In genomic region chr2:236112466-236112865, GRCh38 we compare ENCODE assay signal across 26 cellular contexts. TPM values are rescaled to one million over a fixed set of nuclear protein-coding genes. Genes with fewer than 3 reads are reported as not detected.
DNase-seq lines count a peak whose midpoint lies in the region; ATAC-seq, FAIRE-seq and TF ChIP-seq lines count a peak whose summit lies in the region.
"Had no signal": no experiment of that assay in that cellular context is flagged by ENCODE, and none has a peak within 500 bp of the region (broad histone marks: within the 10 kb centered on the region; RNA-seq: fewer than 3 reads in every experiment).

No MANE protein-coding gene starts in this region.

- H3K4me3 ChIP-seq in kidney (ENCODE audit: low read length in 2 of 2) (no peak overlapping the region), neuronal stem cell (ENCODE audit: low read length in 2 of 2) (no peak overlapping the region), upper lobe of right lung (no peak overlapping the region)
- H3K4me3 ChIP-seq: A549; BLaER1 treated with 17β-estradiol and CSF1 and Interleukin-3, amounts not matched to agents 10 nM and 100 nM had no signal

- no peak for TF ChIP-seq CTCF in H9 (conservative IDR thresholded peaks at IDR 0.05)
- TF ChIP-seq CTCF in kidney (IDR thresholded peaks at IDR 0.05; ENCODE audit: borderline replicate concordance, extremely low read depth, insufficient read depth), result no peak
- no peak for TF ChIP-seq CTCF in upper lobe of right lung (IDR thresholded peaks at IDR 0.05)

- H3K27ac ChIP-seq in H9 (ENCODE audit: insufficient read length, low read depth, low read length), result no peak overlapping the region
- H3K27ac ChIP-seq in kidney (ENCODE audit: low read depth in 2 of 2, low read length in 2 of 2), result no peak overlapping the region
- no peak overlapping the region for H3K27ac ChIP-seq in neuronal stem cell (replicated peaks; ENCODE audit: low read length)
- H3K27ac ChIP-seq in upper lobe of right lung, result no peak overlapping the region
- H3K27ac ChIP-seq: A549; BLaER1 treated with 17β-estradiol and CSF1 and Interleukin-3, amounts not matched to agents 10 nM and 100 nM had no signal

- WGBS in H9 (ENCODE audit: extremely low coverage, insufficient read length, low lambda C conversion rate), result no CpG with 5 or more reads among the region's 14 CpGs
- WGBS in neuronal stem cell (ENCODE audit: extremely low coverage in 2 of 2, insufficient read length in 2 of 2, insufficient replicate concordance in 1 of 2), 2 donors, result no CpG with 5 or more reads among the region's 14 CpGs

- H3K9me3 Mint-ChIP-seq in H9, result no peaks in the 10 kb centered on the region; a peak in 1 of 5 replicates
- H3K9me3 Mint-ChIP-seq: CD4-positive, alpha-beta T cell had no signal

- no peak overlapping the region for H2BK20ac ChIP-seq in H9 (ENCODE audit: low read depth, low read length, poor library complexity, severe bottlenecking)

- peaks cover 0 to 3% (median 0%) of the 10 kb centered on the region in 3 experiments; a peak in 3 of 7 replicates for H3K36me3 Mint-ChIP-seq in H9 (ENCODE audit: insufficient read depth in 1 of 3, low read depth in 3 of 3)
- H3K36me3 Mint-ChIP-seq: CD14-positive monocyte; CD8-positive, alpha-beta memory T cell had no signal

- DNase-seq in H9 (no peak), kidney (peak; percentile 45), neuronal stem cell (ENCODE audit: low spot score) (no peak), upper lobe of right lung (peak; percentile 31), putamen (ENCODE audit: low spot score) (no peak)
- no peak for DNase-seq in stimulated activated CD4-positive, alpha-beta T cell treated with anti-CD3 and anti-CD28 coated beads, Interleukin-2, amount 100 ng/mL, for 48 hours
- DNase-seq: 8988T; ACHN; AML-193; BE2C; CD4-positive, alpha-beta T cell; CD8-positive, alpha-beta memory T cell; DMS 273 treated with DMSO at 0.1 percent for 48 hours; DMS79; EL; GDM1; GOT3; HCEC 1CT had no signal

- no peak overlapping the region for H3K56ac ChIP-seq in H9 (ENCODE audit: insufficient read length, low read depth, low read length)

- intact Hi-C loops in kidney (cut with DNase I), result no loop called here
- intact Hi-C loops in upper lobe of right lung (cut with DNase I), result no loop called here

- H3K4me2 ChIP-seq in H9 (ENCODE audit: insufficient read depth, insufficient read length, low read length) (no peak overlapping the region), neuronal stem cell (ENCODE audit: insufficient read depth, low read length, poor library complexity, severe bottlenecking) (no peak overlapping the region)
- H3K4me2 ChIP-seq: A549; BLaER1 treated with 17β-estradiol and CSF1 and Interleukin-3, amounts not matched to agents 10 nM and 100 nM had no signal

- H3K79me1 ChIP-seq in H9 (ENCODE audit: insufficient read depth, low read depth, low read length, poor library complexity, severe bottlenecking), result no peaks in the 10 kb centered on the region
- no peaks in the 10 kb centered on the region for H3K79me1 ChIP-seq in neuronal stem cell (ENCODE audit: low read depth, low read length)

- no peak overlapping the region for H4K5ac ChIP-seq in H9 (ENCODE audit: insufficient read length, low read depth, low read length)

- H3K36me3 ChIP-seq in kidney (ENCODE audit: control insufficient read depth in 1 of 2, insufficient read depth in 2 of 2, low read length in 2 of 2) (no peaks in the 10 kb centered on the region), neuronal stem cell (replicated peaks in 1 of 2; ENCODE audit: control insufficient read depth in 2 of 2, insufficient read depth in 2 of 2, low read length in 2 of 2) (no peaks in the 10 kb centered on the region), upper lobe of right lung (no peaks in the 10 kb centered on the region)
- H3K36me3 ChIP-seq: BE2C had no signal

- H2BK120ac ChIP-seq in H9 (ENCODE audit: low read depth, low read length, poor library complexity, severe bottlenecking), result no peak overlapping the region
- no peak overlapping the region for H2BK120ac ChIP-seq in neuronal stem cell (ENCODE audit: low read depth, low read length)

- no peaks in the 10 kb centered on the region for H3K23me2 ChIP-seq in H9 (ENCODE audit: insufficient read length, low read depth, low read length, poor library complexity, severe bottlenecking)

- H3K27me3 ChIP-seq in H9 (ENCODE audit: insufficient read depth, low read length) (no peaks in the 10 kb centered on the region), neuronal stem cell (ENCODE audit: control insufficient read depth in 3 of 3, insufficient read depth in 3 of 3, low read depth in 1 of 3, low read length in 3 of 3) (peaks cover 0 to 7% (median 0%) of the 10 kb centered on the region in 3 experiments), upper lobe of right lung (no peaks in the 10 kb centered on the region)
- H3K27me3 ChIP-seq: BE2C; BLaER1 treated with 17β-estradiol and CSF1 and Interleukin-3, amounts not matched to agents 10 nM and 100 nM had no signal

- H4K20me1 ChIP-seq in H9 (ENCODE audit: control insufficient read depth, insufficient read depth, insufficient read length), result no peaks in the 10 kb centered on the region

- H3K9ac ChIP-seq in H9 (ENCODE audit: extremely low read depth, insufficient read length, low read length) (no peak overlapping the region), kidney (ENCODE audit: low read length in 2 of 2) (no peak overlapping the region), neuronal stem cell (ENCODE audit: low read depth, low read length, poor library complexity) (no peak overlapping the region)
- H3K9ac ChIP-seq: BLaER1 treated with 17β-estradiol and CSF1 and Interleukin-3, amounts not matched to agents 10 nM and 100 nM had no signal

- H4K8ac ChIP-seq in H9 (replicated peaks; ENCODE audit: insufficient read length, low read depth, low read length) (no peak overlapping the region), neuronal stem cell (ENCODE audit: low read depth, low read length) (no peak overlapping the region)

- no peak overlapping the region for H2BK12ac ChIP-seq in H9 (ENCODE audit: insufficient read length, low read depth, low read length)
- no peak overlapping the region for H2BK12ac ChIP-seq in neuronal stem cell (ENCODE audit: low read length)

- H2BK5ac ChIP-seq in H9 (ENCODE audit: insufficient read length, low read length) (no peak overlapping the region), neuronal stem cell (ENCODE audit: low read length) (no peak overlapping the region)

- no peak overlapping the region for H3K27ac Mint-ChIP-seq in H9
- H3K27ac Mint-ChIP-seq: CD14-positive monocyte; CD4-positive, alpha-beta T cell had no signal

- H3T11ph ChIP-seq in H9 (ENCODE audit: low read length), result no peak overlapping the region

- H4K91ac ChIP-seq in H9 (ENCODE audit: insufficient read length, low read depth, low read length) (no peak overlapping the region), neuronal stem cell (ENCODE audit: low read depth, low read length, poor library complexity) (no peak overlapping the region)

- FAIRE-seq in kidney (lab: Jason Lieb, UNC), result no peak
- FAIRE-seq: A549, D721Med, GM12891, GM18507, H54 had no signal

- H3K4me1 ChIP-seq in H9 (ENCODE audit: insufficient read depth, low read length) (peaks cover 3% of the 10 kb centered on the region; the same call in 1 of the 2 replicates), kidney (ENCODE audit: control insufficient read depth in 1 of 2, insufficient read depth in 1 of 2, low read depth in 1 of 2, low read length in 2 of 2) (no peaks in the 10 kb centered on the region), neuronal stem cell (ENCODE audit: control insufficient read depth in 2 of 2, insufficient read depth in 1 of 2, low read depth in 1 of 2, low read length in 2 of 2) (peaks cover 7 to 23% of the 10 kb centered on the region in 2 donors), upper lobe of right lung (peaks cover 4% of the 10 kb centered on the region)
- H3K4me1 ChIP-seq: A549, BE2C had no signal

- H3K9me3 ChIP-seq in H9 (ENCODE audit: control insufficient read depth, low read depth, low read length), result no peaks in the 10 kb centered on the region
- no peaks in the 10 kb centered on the region for H3K9me3 ChIP-seq in kidney (ENCODE audit: control insufficient read depth in 1 of 2, low read length in 2 of 2)
- no peaks in the 10 kb centered on the region for H3K9me3 ChIP-seq in neuronal stem cell (replicated peaks in 1 of 2; ENCODE audit: control insufficient read depth in 2 of 2, insufficient read depth in 1 of 2, low read depth in 1 of 2, low read length in 2 of 2)
- no peaks in the 10 kb centered on the region for H3K9me3 ChIP-seq in upper lobe of right lung
- H3K9me3 ChIP-seq: A549; BE2C; BLaER1 treated with 17β-estradiol and CSF1 and Interleukin-3, amounts not matched to agents 10 nM and 100 nM had no signal

- peaks cover 19 to 21% of the 10 kb centered on the region in 2 experiments for H3K4me1 Mint-ChIP-seq in H9
- H3K4me1 Mint-ChIP-seq: CD14-positive monocyte; CD8-positive, alpha-beta memory T cell had no signal

- H3K23ac ChIP-seq in H9 (ENCODE audit: insufficient read length, low read depth, low read length) (no peak overlapping the region), neuronal stem cell (ENCODE audit: low read depth, low read length, poor library complexity) (peak overlapping the region; percentile 17)

- ATAC-seq in upper lobe of right lung (no peak), HG03442 (IDR thresholded peaks at IDR 0.05; ENCODE audit: unreplicated experiment) (no peak)
- ATAC-seq: A549 had no signal

- H3K79me2 ChIP-seq in H9 (ENCODE audit: insufficient read depth, low read length), result no peaks in the 10 kb centered on the region

- H3K18ac ChIP-seq in H9 (ENCODE audit: insufficient read length, low read depth, low read length), result no peak overlapping the region
- no peak overlapping the region for H3K18ac ChIP-seq in neuronal stem cell (ENCODE audit: low read length)

- H2AK5ac ChIP-seq in H9 (ENCODE audit: insufficient read length, low read length) (no peak overlapping the region), neuronal stem cell (ENCODE audit: low read depth, low read length) (no peak overlapping the region)

- H3K14ac ChIP-seq in H9 (ENCODE audit: insufficient read depth, low read length) (no peak overlapping the region), neuronal stem cell (ENCODE audit: low read length) (no peak overlapping the region)

- H3K4ac ChIP-seq in H9 (ENCODE audit: low read depth, low read length) (no peak overlapping the region), neuronal stem cell (ENCODE audit: low read length) (no peak overlapping the region)

- H3K4me3 Mint-ChIP-seq in H9, result no peak overlapping the region
- H3K4me3 Mint-ChIP-seq: CD14-positive monocyte; CD4-positive, alpha-beta T cell; CD8-positive, alpha-beta memory T cell had no signal

- H3K27me3 Mint-ChIP-seq in H9 (ENCODE audit: low read depth), result peaks cover 38% of the 10 kb centered on the region

- H2BK15ac ChIP-seq in H9 (ENCODE audit: low read depth, low read length) (peak overlapping the region; percentile 45; the same call in 1 of the 2 replicates), neuronal stem cell (ENCODE audit: low read length) (no peak overlapping the region)

- H2AFZ ChIP-seq in H9 (ENCODE audit: low read length), result no peak overlapping the region
- H2AFZ ChIP-seq in neuronal stem cell (ENCODE audit: low read length), result no peak overlapping the region

RNA-seq across cellular contexts. Expression of gene GBX2, which starts 55.7 kb away (rescaled TPM):
- total RNA-seq in H9 (2021) (0.31 and 0.46 TPM in 2 replicates), kidney (not detected), upper lobe of right lung (not detected)
- not detected for polyA plus RNA-seq in kidney (ENCODE audit: insufficient read depth, low read depth, low replicate concordance)
- polyA plus RNA-seq in neuronal stem cell (2013, experiment 1 of 2), result 0.24 TPM
- polyA plus RNA-seq in neuronal stem cell (2013, experiment 2 of 2), result 0.37 TPM
- total RNA-seq: CD4-positive, alpha-beta T cell; CD8-positive, alpha-beta memory T cell had no signal
- polyA plus RNA-seq: CD14-positive monocyte; CD8-positive, alpha-beta memory T cell had no signal

Comparison
In these comparisons a context has a peak if more than half of its experiments do, and no peak if none do; other contexts are left out.
1. DNase-seq: peak in kidney (single experiment) and upper lobe of right lung (single experiment); none in H9 (single experiment), neuronal stem cell (single experiment), stimulated activated CD4-positive, alpha-beta T cell treated with anti-CD3 and anti-CD28 coated beads, Interleukin-2, amount 100 ng/mL, for 48 hours (0 of 2) and putamen (single experiment).